In the genomic region with DNA sequence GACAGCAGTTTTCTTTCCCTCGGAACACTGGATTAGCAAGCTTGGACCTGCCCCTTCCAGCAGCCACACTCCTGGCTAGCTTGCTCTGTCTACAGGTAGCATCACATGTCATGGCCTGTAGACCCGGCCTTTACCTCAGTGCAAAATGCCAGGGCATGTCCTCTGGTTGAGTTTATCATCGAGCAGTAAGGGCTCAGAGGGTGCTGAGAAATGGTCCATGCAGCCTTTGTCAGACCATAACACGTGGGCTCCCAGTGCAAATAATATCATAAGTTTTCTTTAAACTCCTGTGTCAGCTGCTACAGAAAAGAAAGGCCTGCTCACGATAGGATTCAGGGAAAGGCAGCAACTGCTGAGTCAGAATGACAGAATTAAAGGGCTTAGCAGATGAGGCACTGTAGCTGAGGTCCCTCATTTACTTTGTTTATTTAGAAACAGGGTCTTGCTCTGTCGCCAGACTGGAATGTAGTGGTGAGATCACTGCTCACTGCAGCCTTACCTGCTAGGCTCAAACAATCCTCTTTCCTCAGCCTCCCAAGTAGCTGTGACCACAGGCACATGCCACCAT, we compare ENCODE assay signal across 13 cellular contexts. TPM values are rescaled to one million over a fixed set of nuclear protein-coding genes. Genes with fewer than 3 reads are reported as not detected.
DNase-seq lines count a peak whose midpoint lies in the region; ATAC-seq and TF ChIP-seq lines count a peak whose summit lies in the region.
"Had no signal": no experiment of that assay in that cellular context is flagged by ENCODE, and none has a peak within 500 bp of the region (broad histone marks: within the 10 kb centered on the region; RNA-seq: fewer than 3 reads in every experiment).

No MANE protein-coding gene starts in this region.

- H3K27me3 Mint-ChIP-seq in CD8-positive, alpha-beta memory T cell = peaks cover 0 to 2% of the 10 kb centered on the region in 2 donors
- peaks cover 8% of the 10 kb centered on the region for H3K27me3 Mint-ChIP-seq in nephron (ENCODE audit: low read depth)

- H3K4me1 ChIP-seq in CD8-positive, alpha-beta memory T cell (ENCODE audit: insufficient read depth, low read length) = no peaks in the 10 kb centered on the region
- H3K4me1 ChIP-seq in testis = no peaks in the 10 kb centered on the region

- no peak overlapping the region for H3K4me3 Mint-ChIP-seq in CD8-positive, alpha-beta memory T cell
- no peak overlapping the region for H3K4me3 Mint-ChIP-seq in nephron
- H3K4me3 Mint-ChIP-seq: activated T-helper 1 cell treated with anti-CD3 and anti-CD28 coated beads, Interleukin-12 subunit alpha, Interleukin-12 subunit beta, Interleukin-2, Interleukin-4 antibody, amounts not matched to agents 30 ng/mL and 10 ng/mL and 1 ng/mL, durations not matched to agents 14 hours and 24 hours and 36 hours; CD4-positive, CD25-positive, alpha-beta regulatory T cell had no signal

- H3K9me3 ChIP-seq in CD8-positive, alpha-beta memory T cell (ENCODE audit: low read length) = no peaks in the 10 kb centered on the region
- H3K9me3 ChIP-seq in testis = no peaks in the 10 kb centered on the region
- H3K9me3 ChIP-seq: gastrocnemius medialis had no signal

- no peak overlapping the region for H3K4me3 ChIP-seq in CD8-positive, alpha-beta memory T cell (ENCODE audit: low read length)
- H3K4me3 ChIP-seq in testis = no peak overlapping the region
- H3K4me3 ChIP-seq: gastrocnemius medialis had no signal

- peaks cover 5 to 9% (median 6%) of the 10 kb centered on the region in 3 donors for H3K4me1 Mint-ChIP-seq in CD8-positive, alpha-beta memory T cell
- peaks cover 18% of the 10 kb centered on the region for H3K4me1 Mint-ChIP-seq in nephron

- WGBS in testis, 2 donors = 85 to 88% methylated on average over 6 of the region's 6 CpGs

- DNase-seq in CD8-positive, alpha-beta memory T cell = no peak
- DNase-seq in NCI-H510A (lab: John Stamatoyannopoulos, UW) (peak; percentile 43), dedifferentiated amniotic fluid mesenchymal stem cell (ENCODE audit: extremely low spot score) (peak; percentile 71), testis (no peak)
- DNase-seq: CD4-positive, CD25-positive, alpha-beta regulatory T cell; gastrocnemius medialis; nucleus accumbens; stimulated activated CD8-positive, alpha-beta memory T cell treated with anti-CD3 and anti-CD28 coated beads, Interleukin-4, amount 100 ng/mL, for 48 hours had no signal

- H3K9me3 Mint-ChIP-seq in CD8-positive, alpha-beta memory T cell = no peaks in the 10 kb centered on the region
- H3K9me3 Mint-ChIP-seq in nephron = no peaks in the 10 kb centered on the region
- H3K9me3 Mint-ChIP-seq: activated T-helper 1 cell treated with anti-CD3 and anti-CD28 coated beads, Interleukin-12 subunit alpha, Interleukin-12 subunit beta, Interleukin-2, Interleukin-4 antibody, amounts not matched to agents 30 ng/mL and 10 ng/mL and 1 ng/mL, durations not matched to agents 14 hours and 24 hours and 36 hours; CD4-positive, CD25-positive, alpha-beta regulatory T cell had no signal

- ATAC-seq in HG02571 (IDR thresholded peaks at IDR 0.05; ENCODE audit: unreplicated experiment) (no peak), HG03378 (IDR thresholded peaks at IDR 0.05; ENCODE audit: unreplicated experiment) (no peak), HG03457 (IDR thresholded peaks at IDR 0.05; ENCODE audit: unreplicated experiment) (no peak)
- ATAC-seq: gastrocnemius medialis had no signal

- H3K36me3 Mint-ChIP-seq in CD8-positive, alpha-beta memory T cell = no peaks in the 10 kb centered on the region
- no peaks in the 10 kb centered on the region for H3K36me3 Mint-ChIP-seq in nephron (ENCODE audit: low read depth)
- H3K36me3 Mint-ChIP-seq: CD4-positive, CD25-positive, alpha-beta regulatory T cell had no signal

- no peaks in the 10 kb centered on the region for H3K36me3 ChIP-seq in CD8-positive, alpha-beta memory T cell (ENCODE audit: insufficient read depth, low read length)
- no peaks in the 10 kb centered on the region for H3K36me3 ChIP-seq in testis (ENCODE audit: low read depth, missing control alignments)
- H3K36me3 ChIP-seq: gastrocnemius medialis had no signal

- TF ChIP-seq CTCF in nephron (IDR thresholded peaks at IDR 0.05; ENCODE audit: unreplicated experiment in 3 of 3) (no peak), testis (IDR thresholded peaks at IDR 0.05) (no peak)

- H3K27me3 ChIP-seq in CD8-positive, alpha-beta memory T cell (ENCODE audit: insufficient read depth, low read length, poor library complexity, severe bottlenecking) = no peaks in the 10 kb centered on the region
- H3K27me3 ChIP-seq in testis = no peaks in the 10 kb centered on the region
- H3K27me3 ChIP-seq: gastrocnemius medialis had no signal

- CTCF ChIA-PET in CD8-positive, alpha-beta memory T cell (lab: Charles Lee) = interaction anchor here (0.7 to 1.3 kb wide), 2 partner anchors 35 to 37 kb away, joined by 3 to 4 read pairs; no protein-coding TSS in a partner anchor

- H3K27ac ChIP-seq in CD8-positive, alpha-beta memory T cell (ENCODE audit: low read depth, low read length) = peak overlapping the region; percentile 38
- no peak overlapping the region for H3K27ac ChIP-seq in testis
- H3K27ac ChIP-seq: gastrocnemius medialis had no signal

- POLR2A ChIA-PET in CD8-positive, alpha-beta memory T cell (lab: Charles Lee) = no interaction called here

- intact Hi-C loops in testis (cut with DNase I; ENCODE audit: low total_unique reads) = no loop called here

- no peak overlapping the region for H3K27ac Mint-ChIP-seq in CD8-positive, alpha-beta memory T cell
- H3K27ac Mint-ChIP-seq in nephron = peak overlapping the region; percentile 50 to 84 (median 82)
- H3K27ac Mint-ChIP-seq: activated T-helper 1 cell treated with anti-CD3 and anti-CD28 coated beads, Interleukin-12 subunit alpha, Interleukin-12 subunit beta, Interleukin-2, Interleukin-4 antibody, amounts not matched to agents 30 ng/mL and 10 ng/mL and 1 ng/mL, durations not matched to agents 14 hours and 24 hours and 36 hours; CD4-positive, CD25-positive, alpha-beta regulatory T cell had no signal

- no peak for TF ChIP-seq POLR2A in testis (IDR thresholded peaks at IDR 0.05)

RNA-seq across cellular contexts. Expression of a gene that starts 8.0 kb away (rescaled TPM):
- 10 to 100 TPM; 59.0 to 60.1 TPM for total RNA-seq in CD8-positive, alpha-beta memory T cell
- polyA plus RNA-seq in CD8-positive, alpha-beta memory T cell = 48.2 TPM
- total RNA-seq in testis = 10 to 100 TPM; 57.6 to 71.4 TPM
- polyA plus RNA-seq in testis (ENCODE audit: insufficient read depth, low read depth, low replicate concordance) = 29.5 TPM

Comparison
In these comparisons a context has a peak if more than half of its experiments do, and no peak if none do; other contexts are left out.
1. DNase-seq: peak in NCI-H510A (single experiment) and dedifferentiated amniotic fluid mesenchymal stem cell (single experiment); none in CD8-positive, alpha-beta memory T cell (0 of 5) and testis (single experiment).
2. H3K27ac Mint-ChIP-seq: peak in nephron (3 of 3); none in CD8-positive, alpha-beta memory T cell (0 of 8).